In the genomic region with DNA sequence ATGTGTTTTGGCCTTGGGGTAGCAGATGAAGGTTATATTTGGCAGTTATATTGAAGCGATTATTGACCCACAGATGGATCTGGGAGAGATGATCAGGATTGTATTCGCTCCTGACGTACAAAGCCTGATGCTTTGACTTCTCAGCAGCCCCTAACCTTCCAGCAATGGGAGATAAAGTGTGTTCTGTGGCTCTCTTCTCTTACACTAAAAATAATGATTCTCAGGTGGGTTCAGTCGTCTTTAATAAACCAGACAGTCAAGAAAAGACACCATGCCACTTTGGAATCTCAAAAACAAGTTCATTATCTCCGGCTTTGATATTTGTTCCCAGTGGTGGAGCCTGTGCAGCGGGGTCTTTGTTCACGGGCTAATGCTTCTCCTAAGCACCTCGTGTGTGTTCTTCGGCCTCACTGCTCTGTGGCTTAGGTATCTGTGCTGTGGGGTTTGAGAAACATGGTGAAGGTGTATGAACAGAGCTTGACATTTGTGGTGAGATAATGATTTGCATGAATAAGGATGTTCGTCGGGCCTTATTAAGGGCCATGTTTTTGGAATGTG, we compare ENCODE assay signal across 9 cellular contexts. TPM values are rescaled to one million over a fixed set of nuclear protein-coding genes. Genes with fewer than 3 reads are reported as not detected.
DNase-seq lines count a peak whose midpoint lies in the region; ATAC-seq lines count a peak whose summit lies in the region.
"Had no signal": no experiment of that assay in that cellular context is flagged by ENCODE, and none has a peak within 500 bp of the region (broad histone marks: within the 10 kb centered on the region; RNA-seq: fewer than 3 reads in every experiment).

No MANE protein-coding gene starts in this region.

- H3K36me3 ChIP-seq in BLaER1 treated with 17β-estradiol and CSF1 and Interleukin-3, amounts not matched to agents 10 nM and 100 nM, result peaks cover 5 to 40% (median 25%) of the 10 kb centered on the region in 11 experiments; a peak in 20 of 22 replicates
- H3K36me3 ChIP-seq in neuron (ENCODE audit: insufficient read depth, low read length), result peaks cover 6% of the 10 kb centered on the region

- peaks cover 55 to 76% (median 64%) of the 10 kb centered on the region in 10 experiments for H3K4me1 ChIP-seq in BLaER1 treated with 17β-estradiol and CSF1 and Interleukin-3, amounts not matched to agents 10 nM and 100 nM
- peaks cover 27% of the 10 kb centered on the region for H3K4me1 ChIP-seq in neuron (ENCODE audit: insufficient read depth, low read length)

- H3K4me1 Mint-ChIP-seq in effector memory CD8-positive, alpha-beta T cell (ENCODE audit: low read depth in 2 of 2), result peaks cover 20 to 22% of the 10 kb centered on the region in 2 donors

- H3K4me3 ChIP-seq in BLaER1 treated with 17β-estradiol and CSF1 and Interleukin-3, amounts not matched to agents 10 nM and 100 nM, result peak overlapping the region; percentile 86 to 99 (median 98); a peak in 19 of 20 replicates
- peak overlapping the region; percentile 78 for H3K4me3 ChIP-seq in neuron (ENCODE audit: low read length)

- H3K27me3 ChIP-seq in BLaER1 treated with 17β-estradiol and CSF1 and Interleukin-3, amounts not matched to agents 10 nM and 100 nM, result no peaks in the 10 kb centered on the region
- H3K27me3 ChIP-seq in neuron (ENCODE audit: insufficient read depth, low read length), result peaks cover 14% of the 10 kb centered on the region

- peak overlapping the region; percentile 93 to 99 (median 98) for H3K9ac ChIP-seq in BLaER1 treated with 17β-estradiol and CSF1 and Interleukin-3, amounts not matched to agents 10 nM and 100 nM

- H3K27ac ChIP-seq in BLaER1 treated with 17β-estradiol and CSF1 and Interleukin-3, amounts not matched to agents 10 nM and 100 nM, result peak overlapping the region; percentile 26 to 98 (median 96); a peak in 19 of 22 replicates

- peak overlapping the region; percentile 80 to 99 (median 95) for H3K4me2 ChIP-seq in BLaER1 treated with 17β-estradiol and CSF1 and Interleukin-3, amounts not matched to agents 10 nM and 100 nM

- no peak for ATAC-seq in effector memory CD8-positive, alpha-beta T cell (replicated peaks)
- ATAC-seq in esophagus mucosa (no peak), HG02870 (IDR thresholded peaks at IDR 0.05; ENCODE audit: unreplicated experiment) (no peak), HG03108 (IDR thresholded peaks at IDR 0.05; ENCODE audit: unreplicated experiment) (no peak)

- H3K9me3 Mint-ChIP-seq in effector memory CD8-positive, alpha-beta T cell, result no peaks in the 10 kb centered on the region

- H4K20me1 ChIP-seq in BLaER1 treated with 17β-estradiol and CSF1 and Interleukin-3, amounts not matched to agents 10 nM and 100 nM, result peaks cover 25 to 54% (median 42%) of the 10 kb centered on the region in 11 experiments; a peak in 20 of 22 replicates

- H3K27ac Mint-ChIP-seq in effector memory CD8-positive, alpha-beta T cell, result peak overlapping the region; percentile 5 to 77

- H3K9me3 ChIP-seq in BLaER1 treated with 17β-estradiol and CSF1 and Interleukin-3, amounts not matched to agents 10 nM and 100 nM (replicated peaks in 1 of 11), result peaks cover 0 to 5% (median 0%) of the 10 kb centered on the region in 11 experiments; a peak in 1 of 22 replicates
- no peaks in the 10 kb centered on the region for H3K9me3 ChIP-seq in neuron (ENCODE audit: low read length)

- DNase-seq in NCI-H526 (lab: John Stamatoyannopoulos, UW) (peak; percentile 78 to 79), SW 1271 (lab: John Stamatoyannopoulos, UW) (no peak)
- DNase-seq in effector memory CD8-positive, alpha-beta T cell, result no peak

- H3K36me3 Mint-ChIP-seq in effector memory CD8-positive, alpha-beta T cell (ENCODE audit: insufficient read depth), result peaks cover 8% of the 10 kb centered on the region

- H3K4me3 Mint-ChIP-seq in effector memory CD8-positive, alpha-beta T cell, result peak overlapping the region; percentile 64 to 71

- no peak overlapping the region for H2AFZ ChIP-seq in neuron (ENCODE audit: low read depth, low read length)

- peaks cover 3 to 11% of the 10 kb centered on the region in 2 donors for H3K27me3 Mint-ChIP-seq in effector memory CD8-positive, alpha-beta T cell

RNA-seq across cellular contexts. Expression of a gene that starts 1.6 kb away (rescaled TPM):
- total RNA-seq in esophagus mucosa, result 19.2 TPM

RNA-seq across cellular contexts. Expression of a gene that starts 45.8 kb away (rescaled TPM):
- total RNA-seq in esophagus mucosa, result 4.9 TPM
- total RNA-seq: SK-MEL-5 had no signal

RNA-seq across cellular contexts. Expression of a gene that starts 53.7 kb away (rescaled TPM):
- total RNA-seq in esophagus mucosa, result 3.9 TPM

Comparison
In these comparisons a context has a peak if more than half of its experiments do, and no peak if none do; other contexts are left out.
1. DNase-seq: peak in NCI-H526 (2 of 2); none in effector memory CD8-positive, alpha-beta T cell (0 of 3) and SW 1271 (0 of 2).